23 cellular contexts compared by ENCODE assay signal in genomic region chr2:189155795-189156194, GRCh38. TPM values are rescaled to one million over a fixed set of nuclear protein-coding genes. Genes with fewer than 3 reads are reported as not detected.
"Had no signal": no experiment of that assay in that cellular context is flagged by ENCODE, and none has a peak within 500 bp of the region (broad histone marks: within the 10 kb centered on the region; RNA-seq: fewer than 3 reads in every experiment).

No MANE protein-coding gene starts in this region.

- ATAC-seq: K562, T-cell had no signal

- DNase-seq: Kasumi-1, MM.1S, NCI-H1092 treated with DMSO at 0.1 percent for 48 hours, NCI-H1436, NCI-H187, NCI-H2029, NCI-H2081 treated with DMSO at 0.1 percent for 48 hours, NCI-H2171, NCI-H226, NCI-H446, NCI-H510A, NCI-H524 treated with DMSO at 0.1 percent for 48 hours, NCI-H69, NCI-H774, SHP77 treated with DMSO at 0.1 percent for 48 hours, SJCRH30, SW 1271, T-cell had no signal

- H3K4me3 Mint-ChIP-seq: IgD-negative memory B cell, T-cell had no signal

- H3K4me2 ChIP-seq: KMS-11 had no signal

- H3K9me3 Mint-ChIP-seq: IgD-negative memory B cell, T-cell had no signal

- H3K9ac ChIP-seq: KMS-11 had no signal

- H3K27me3 Mint-ChIP-seq: IgD-negative memory B cell, T-cell had no signal

- H3K27me3 ChIP-seq: SJCRH30 had no signal

- H3K4me1 Mint-ChIP-seq: IgD-negative memory B cell, T-cell had no signal

- H3K9me3 ChIP-seq: SJCRH30 had no signal

- H3K36me3 ChIP-seq: SJCRH30 had no signal

- H3K27ac ChIP-seq: HL-60, KMS-11, RWPE1, SJCRH30 had no signal

- H3K36me3 Mint-ChIP-seq: IgD-negative memory B cell, T-cell had no signal

- H3K4me3 ChIP-seq: K562, SJCRH30 had no signal

- H3K27ac Mint-ChIP-seq: IgD-negative memory B cell, T-cell had no signal

RNA-seq across cellular contexts. Expression of gene COL5A2, which starts 23.8 kb away (rescaled TPM):
- polyA plus RNA-seq: IgD-negative memory B cell had no signal
